Comparison of ENCODE assay signal across 24 cellular contexts in genomic region chr17:36791961-36792475, GRCh38.
"Had no signal": no experiment of that assay in that cellular context is flagged by ENCODE, and none has a peak within 500 bp of the region (broad histone marks: within the 10 kb centered on the region; RNA-seq: fewer than 3 reads in every experiment).

No MANE protein-coding gene starts in this region.

- DNase-seq: activated B cell treated with CpG ODN at 0.5 μM for 24 hours; activated CD4-positive, alpha-beta memory T cell treated with anti-CD3 and anti-CD28 coated beads, Interleukin-2, amount 10 ng/mL, durations not matched to agents 7 days and 5 days; activated CD4-positive, alpha-beta T cell treated with anti-CD3 and anti-CD28 coated beads, Interleukin-2, amount 10 ng/mL, durations not matched to agents 24 days and 14 days; activated effector memory CD4-positive, alpha-beta T cell treated with anti-CD3 and anti-CD28 coated beads, Interleukin-2, amount 50 U/mL, for 16 hours; activated naive CD4-positive, alpha-beta T cell treated with anti-CD3 and anti-CD28 coated beads, Interleukin-2, amount 10 ng/mL, durations not matched to agents 7 days and 5 days; activated naive CD8-positive, alpha-beta T cell treated with anti-CD3 and anti-CD28 coated beads, Interleukin-2, amount 50 U/mL, for 24 hours; activated T-cell treated with anti-CD3 and anti-CD28 coated beads, Interleukin-2, amount 50 U/mL, for 72 hours; body of pancreas; effector CD4-positive, alpha-beta T cell; erythroblast; foreskin fibroblast; heart right ventricle; left lung; natural killer cell; nucleus accumbens; sigmoid colon; stimulated activated CD4-positive, alpha-beta T cell treated with anti-CD3 and anti-CD28 coated beads, Interleukin-15, amount 100 ng/mL, for 24 hours; T1000; transverse colon; uterus had no signal

- H3K4me3 Mint-ChIP-seq: activated B cell treated with CpG ODN at 0.5 μM for 24 hours; activated CD4-positive, alpha-beta memory T cell treated with anti-CD3 and anti-CD28 coated beads, Interleukin-2, amount 10 ng/mL, durations not matched to agents 7 days and 5 days; activated CD4-positive, alpha-beta T cell treated with anti-CD3 and anti-CD28 coated beads, Interleukin-2, amount 10 ng/mL, durations not matched to agents 24 days and 14 days; activated naive CD4-positive, alpha-beta T cell treated with anti-CD3 and anti-CD28 coated beads, Interleukin-2, amount 10 ng/mL, durations not matched to agents 7 days and 5 days; activated naive CD8-positive, alpha-beta T cell treated with anti-CD3 and anti-CD28 coated beads, Interleukin-2, amount 50 U/mL, for 24 hours; activated T-cell treated with anti-CD3 and anti-CD28 coated beads, Interleukin-2, amount 50 U/mL, for 72 hours; dendritic cell treated with granulocyte-macrophage colony-stimulating factor and Interleukin-4, amounts not matched to agents 40 ng/mL and 50 ng/mL, for 4 days; mesothelial cell of epicardium; natural killer cell; stimulated activated memory B cell treated with anti-CD40 and anti-IgM and Interleukin-4, amounts not matched to agents 10 μg/mL and 1 μg/mL and 100 μg/mL, for 72 hours had no signal

- H3K36me3 Mint-ChIP-seq: activated naive CD4-positive, alpha-beta T cell treated with anti-CD3 and anti-CD28 coated beads, Interleukin-2, amount 10 ng/mL, durations not matched to agents 7 days and 5 days; mesothelial cell of epicardium; natural killer cell; stimulated activated memory B cell treated with anti-CD40 and anti-IgM and Interleukin-4, amounts not matched to agents 10 μg/mL and 1 μg/mL and 100 μg/mL, for 72 hours had no signal

- H3K4me1 ChIP-seq: body of pancreas, heart right ventricle, left lung, sigmoid colon, transverse colon, uterus had no signal

- H3K4me3 ChIP-seq: body of pancreas, heart right ventricle, left lung, sigmoid colon, smooth muscle cell, transverse colon, uterus had no signal

- H3K9me3 Mint-ChIP-seq: activated B cell treated with CpG ODN at 0.5 μM for 24 hours; activated CD4-positive, alpha-beta memory T cell treated with anti-CD3 and anti-CD28 coated beads, Interleukin-2, amount 10 ng/mL, durations not matched to agents 7 days and 5 days; activated CD4-positive, alpha-beta T cell treated with anti-CD3 and anti-CD28 coated beads, Interleukin-2, amount 10 ng/mL, durations not matched to agents 24 days and 14 days; activated naive CD4-positive, alpha-beta T cell treated with anti-CD3 and anti-CD28 coated beads, Interleukin-2, amount 10 ng/mL, durations not matched to agents 7 days and 5 days; activated naive CD8-positive, alpha-beta T cell treated with anti-CD3 and anti-CD28 coated beads, Interleukin-2, amount 50 U/mL, for 24 hours; activated T-cell treated with anti-CD3 and anti-CD28 coated beads, Interleukin-2, amount 50 U/mL, for 72 hours; mesothelial cell of epicardium; natural killer cell; stimulated activated memory B cell treated with anti-CD40 and anti-IgM and Interleukin-4, amounts not matched to agents 10 μg/mL and 1 μg/mL and 100 μg/mL, for 72 hours had no signal

- H3K27me3 ChIP-seq: body of pancreas, uterus had no signal

- ATAC-seq: activated naive CD8-positive, alpha-beta T cell treated with anti-CD3 and anti-CD28 coated beads, Interleukin-2, amount 50 U/mL, for 24 hours; activated T-cell treated with anti-CD3 and anti-CD28 coated beads, Interleukin-2, amount 50 U/mL, for 72 hours; body of pancreas; heart right ventricle; left lung; natural killer cell; stimulated activated memory B cell treated with anti-CD40 and anti-IgM and Interleukin-4, amounts not matched to agents 10 μg/mL and 1 μg/mL and 100 μg/mL, for 72 hours had no signal

- H3K36me3 ChIP-seq: heart right ventricle, left lung, sigmoid colon, transverse colon, uterus had no signal

- H3K27ac Mint-ChIP-seq: activated B cell treated with CpG ODN at 0.5 μM for 24 hours; activated CD4-positive, alpha-beta memory T cell treated with anti-CD3 and anti-CD28 coated beads, Interleukin-2, amount 10 ng/mL, durations not matched to agents 7 days and 5 days; activated CD4-positive, alpha-beta T cell treated with anti-CD3 and anti-CD28 coated beads, Interleukin-2, amount 10 ng/mL, durations not matched to agents 24 days and 14 days; activated naive CD4-positive, alpha-beta T cell treated with anti-CD3 and anti-CD28 coated beads, Interleukin-2, amount 10 ng/mL, durations not matched to agents 7 days and 5 days; activated naive CD8-positive, alpha-beta T cell treated with anti-CD3 and anti-CD28 coated beads, Interleukin-2, amount 50 U/mL, for 24 hours; activated T-cell treated with anti-CD3 and anti-CD28 coated beads, Interleukin-2, amount 50 U/mL, for 72 hours; dendritic cell treated with granulocyte-macrophage colony-stimulating factor and Interleukin-4, amounts not matched to agents 40 ng/mL and 50 ng/mL, for 4 days; mesothelial cell of epicardium; natural killer cell; stimulated activated memory B cell treated with anti-CD40 and anti-IgM and Interleukin-4, amounts not matched to agents 10 μg/mL and 1 μg/mL and 100 μg/mL, for 72 hours had no signal

- H3K27ac ChIP-seq: body of pancreas, heart right ventricle, left lung, sigmoid colon, transverse colon, uterus had no signal

- H3K4me1 Mint-ChIP-seq: activated B cell treated with CpG ODN at 0.5 μM for 24 hours; activated CD4-positive, alpha-beta memory T cell treated with anti-CD3 and anti-CD28 coated beads, Interleukin-2, amount 10 ng/mL, durations not matched to agents 7 days and 5 days; activated CD4-positive, alpha-beta T cell treated with anti-CD3 and anti-CD28 coated beads, Interleukin-2, amount 10 ng/mL, durations not matched to agents 24 days and 14 days; activated naive CD4-positive, alpha-beta T cell treated with anti-CD3 and anti-CD28 coated beads, Interleukin-2, amount 10 ng/mL, durations not matched to agents 7 days and 5 days; activated naive CD8-positive, alpha-beta T cell treated with anti-CD3 and anti-CD28 coated beads, Interleukin-2, amount 50 U/mL, for 24 hours; mesothelial cell of epicardium; stimulated activated memory B cell treated with anti-CD40 and anti-IgM and Interleukin-4, amounts not matched to agents 10 μg/mL and 1 μg/mL and 100 μg/mL, for 72 hours had no signal

- H3K9me3 ChIP-seq: body of pancreas, left lung, transverse colon, uterus had no signal
